In genomic region chr13:39959497-39959896, GRCh38 we compare ENCODE assay signal across 17 cellular contexts.
"Had no signal": no experiment of that assay in that cellular context is flagged by ENCODE, and none has a peak within 500 bp of the region (broad histone marks: within the 10 kb centered on the region; RNA-seq: fewer than 3 reads in every experiment).

No MANE protein-coding gene starts in this region.

- H3K27ac ChIP-seq: gastroesophageal sphincter, hepatocyte, parathyroid adenoma, tibial nerve, uterus, WERI-Rb-1 had no signal

- H3K79me2 ChIP-seq: hepatocyte, parathyroid adenoma had no signal

- H3K27me3 ChIP-seq: gastroesophageal sphincter, hepatocyte, tibial nerve, uterus had no signal

- H3K9me3 ChIP-seq: gastroesophageal sphincter, tibial nerve, uterus had no signal

- H3K4me1 ChIP-seq: gastroesophageal sphincter, parathyroid adenoma, uterus had no signal

- H3K4me3 ChIP-seq: gastroesophageal sphincter, hepatocyte, tibial nerve, uterus had no signal

- H2AFZ ChIP-seq: hepatocyte, parathyroid adenoma had no signal

- H3K36me3 ChIP-seq: gastroesophageal sphincter, tibial nerve, uterus, WERI-Rb-1 had no signal

- DNase-seq: activated CD4-positive, alpha-beta memory T cell treated with anti-CD3 and anti-CD28 coated beads, Interleukin-2, amount 10 ng/mL, durations not matched to agents 7 days and 5 days; activated CD4-positive, alpha-beta T cell treated with anti-CD3 and anti-CD28 coated beads for 4 hours; activated effector memory CD4-positive, alpha-beta T cell treated with anti-CD3 and anti-CD28 coated beads, Interleukin-2, amount 50 U/mL, for 16 hours; activated T-cell treated with anti-CD3 and anti-CD28 coated beads, Interleukin-2, amount 50 U/mL, for 4 hours; amygdala; cerebellar nuclear complex; kidney; small intestine; stimulated activated CD4-positive, alpha-beta T cell treated with anti-CD3 and anti-CD28 coated beads, Interleukin-4, amount 100 ng/mL, for 24 hours; stimulated activated naive CD4-positive, alpha-beta T cell; T-helper 17 cell; uterus; WERI-Rb-1 had no signal

- H3K9ac ChIP-seq: parathyroid adenoma had no signal

- ATAC-seq: activated T-cell treated with anti-CD3 and anti-CD28 coated beads, Interleukin-2, amount 50 U/mL, for 4 hours; gastroesophageal sphincter; T-helper 17 cell had no signal

- H3K4me2 ChIP-seq: hepatocyte had no signal

- FAIRE-seq: kidney, small intestine had no signal
